Comparison of ENCODE assay signal across 30 cellular contexts in the genomic region with DNA sequence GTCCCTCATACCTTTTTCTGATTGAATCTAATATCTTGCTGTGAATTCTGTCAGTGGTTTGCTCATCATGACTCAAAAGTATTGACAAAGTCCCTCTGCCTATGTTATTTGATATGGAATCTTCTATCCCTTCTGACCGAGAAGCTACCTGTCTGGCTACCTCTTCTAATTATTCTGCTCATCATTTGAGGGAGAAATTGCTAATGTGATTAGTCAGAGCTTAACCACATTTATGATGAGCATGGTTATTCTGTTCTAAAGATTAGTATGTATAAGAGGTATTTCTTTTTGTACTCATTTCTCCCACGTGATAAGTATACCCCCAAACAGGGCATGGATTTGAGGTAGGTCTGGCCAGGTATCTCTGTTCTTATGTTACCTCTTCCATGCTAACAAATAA.
"Had no signal": no experiment of that assay in that cellular context is flagged by ENCODE, and none has a peak within 500 bp of the region (broad histone marks: within the 10 kb centered on the region; RNA-seq: fewer than 3 reads in every experiment).

No MANE protein-coding gene starts in this region.

- H3K4me3 Mint-ChIP-seq: activated CD4-positive, alpha-beta memory T cell treated with anti-CD3 and anti-CD28 coated beads for 36 hours; activated CD4-positive, alpha-beta T cell treated with anti-CD3 and anti-CD28 coated beads for 36 hours; activated CD4-positive, alpha-beta T cell treated with anti-CD3 and anti-CD28 coated beads, Interleukin-2, amount 10 ng/mL, durations not matched to agents 24 days and 14 days; activated CD8-positive, alpha-beta memory T cell treated with anti-CD3 and anti-CD28 coated beads, Interleukin-2, amount 10 ng/mL, durations not matched to agents 7 days and 5 days; activated CD8-positive, alpha-beta T cell treated with anti-CD3 and anti-CD28 coated beads, Interleukin-2, amount 10 ng/mL, durations not matched to agents 7 days and 5 days; activated naive CD4-positive, alpha-beta T cell treated with anti-CD3 and anti-CD28 coated beads, Interleukin-2, amount 10 ng/mL, durations not matched to agents 7 days and 5 days; activated naive CD8-positive, alpha-beta T cell treated with anti-CD3 and anti-CD28 coated beads for 36 hours; activated naive CD8-positive, alpha-beta T cell treated with anti-CD3 and anti-CD28 coated beads, Interleukin-2, amount 50 U/mL, for 24 hours; activated T-helper 1 cell treated with anti-CD3 and anti-CD28 coated beads, Interleukin-12 subunit alpha, Interleukin-12 subunit beta, Interleukin-2, Interleukin-4 antibody, amounts not matched to agents 30 ng/mL and 10 ng/mL and 1 ng/mL, durations not matched to agents 14 hours and 24 hours and 36 hours; brain had no signal

- H3K27ac Mint-ChIP-seq: activated CD4-positive, alpha-beta memory T cell treated with anti-CD3 and anti-CD28 coated beads for 36 hours; activated CD4-positive, alpha-beta T cell treated with anti-CD3 and anti-CD28 coated beads for 36 hours; activated CD4-positive, alpha-beta T cell treated with anti-CD3 and anti-CD28 coated beads, Interleukin-2, amount 10 ng/mL, durations not matched to agents 24 days and 14 days; activated CD8-positive, alpha-beta memory T cell treated with anti-CD3 and anti-CD28 coated beads, Interleukin-2, amount 10 ng/mL, durations not matched to agents 7 days and 5 days; activated CD8-positive, alpha-beta T cell treated with anti-CD3 and anti-CD28 coated beads, Interleukin-2, amount 10 ng/mL, durations not matched to agents 7 days and 5 days; activated naive CD4-positive, alpha-beta T cell treated with anti-CD3 and anti-CD28 coated beads, Interleukin-2, amount 10 ng/mL, durations not matched to agents 7 days and 5 days; activated naive CD8-positive, alpha-beta T cell treated with anti-CD3 and anti-CD28 coated beads for 36 hours; activated naive CD8-positive, alpha-beta T cell treated with anti-CD3 and anti-CD28 coated beads, Interleukin-2, amount 50 U/mL, for 24 hours; activated T-helper 1 cell treated with anti-CD3 and anti-CD28 coated beads, Interleukin-12 subunit alpha, Interleukin-12 subunit beta, Interleukin-2, Interleukin-4 antibody, amounts not matched to agents 30 ng/mL and 10 ng/mL and 1 ng/mL, durations not matched to agents 14 hours and 24 hours and 36 hours; brain had no signal

- DNase-seq: activated CD4-positive, alpha-beta memory T cell treated with anti-CD3 and anti-CD28 coated beads for 36 hours; activated CD4-positive, alpha-beta T cell treated with anti-CD3 and anti-CD28 coated beads for 36 hours; activated CD4-positive, alpha-beta T cell treated with anti-CD3 and anti-CD28 coated beads, Interleukin-2, amount 10 ng/mL, durations not matched to agents 24 days and 14 days; activated CD4-positive, CD25-positive, alpha-beta regulatory T cell; activated CD4-positive, CD25-positive, alpha-beta regulatory T cell treated with anti-CD3 and anti-CD28 coated beads, Interleukin-2, amount 50 U/mL, for 72 hours; activated CD8-positive, alpha-beta memory T cell treated with anti-CD3 and anti-CD28 coated beads, Interleukin-2, amount 10 ng/mL, durations not matched to agents 7 days and 5 days; activated CD8-positive, alpha-beta memory T cell treated with anti-CD3 and anti-CD28 coated beads, Interleukin-2, amount 50 U/mL, for 4 hours; activated CD8-positive, alpha-beta T cell treated with anti-CD3 and anti-CD28 coated beads, Interleukin-2, amount 10 ng/mL, durations not matched to agents 7 days and 5 days; activated gamma-delta T cell; activated naive CD4-positive, alpha-beta T cell; activated naive CD4-positive, alpha-beta T cell treated with anti-CD3 and anti-CD28 coated beads, Interleukin-2, amount 10 ng/mL, durations not matched to agents 7 days and 5 days; activated naive CD8-positive, alpha-beta T cell treated with anti-CD3 and anti-CD28 coated beads for 36 hours; activated naive CD8-positive, alpha-beta T cell treated with anti-CD3 and anti-CD28 coated beads, Interleukin-2, amount 50 U/mL, for 24 hours; activated T-cell treated with anti-CD3 and anti-CD28 coated beads, Interleukin-2, amount 50 U/mL, for 1 hour; activated T-cell treated with anti-CD3 and anti-CD28 coated beads, Interleukin-2, amount 50 U/mL, for 48 hours; adrenal gland; amygdala; aorta; caudate nucleus; colonic mucosa; effector CD8-positive, alpha-beta T cell; foreskin fibroblast; gastrocnemius medialis; glutamatergic neuron; heart left ventricle; T-helper 2 cell had no signal

- H3K4me1 Mint-ChIP-seq: activated CD4-positive, alpha-beta T cell treated with anti-CD3 and anti-CD28 coated beads for 36 hours; activated CD4-positive, alpha-beta T cell treated with anti-CD3 and anti-CD28 coated beads, Interleukin-2, amount 10 ng/mL, durations not matched to agents 24 days and 14 days; activated CD8-positive, alpha-beta memory T cell treated with anti-CD3 and anti-CD28 coated beads, Interleukin-2, amount 10 ng/mL, durations not matched to agents 7 days and 5 days; activated naive CD4-positive, alpha-beta T cell treated with anti-CD3 and anti-CD28 coated beads, Interleukin-2, amount 10 ng/mL, durations not matched to agents 7 days and 5 days; activated naive CD8-positive, alpha-beta T cell treated with anti-CD3 and anti-CD28 coated beads for 36 hours; activated naive CD8-positive, alpha-beta T cell treated with anti-CD3 and anti-CD28 coated beads, Interleukin-2, amount 50 U/mL, for 24 hours had no signal

- H3K36me3 ChIP-seq: adrenal gland, colonic mucosa, gastrocnemius medialis, heart left ventricle had no signal

- FAIRE-seq: endometrium, endothelial cell of umbilical vein had no signal

- H3K27me3 ChIP-seq: adrenal gland, colonic mucosa, gastrocnemius medialis, heart left ventricle had no signal

- H3K27me3 Mint-ChIP-seq: activated CD4-positive, alpha-beta memory T cell treated with anti-CD3 and anti-CD28 coated beads for 36 hours; activated CD4-positive, alpha-beta T cell treated with anti-CD3 and anti-CD28 coated beads for 36 hours; activated CD4-positive, alpha-beta T cell treated with anti-CD3 and anti-CD28 coated beads, Interleukin-2, amount 10 ng/mL, durations not matched to agents 24 days and 14 days; activated CD8-positive, alpha-beta memory T cell treated with anti-CD3 and anti-CD28 coated beads, Interleukin-2, amount 10 ng/mL, durations not matched to agents 7 days and 5 days; activated naive CD4-positive, alpha-beta T cell treated with anti-CD3 and anti-CD28 coated beads, Interleukin-2, amount 10 ng/mL, durations not matched to agents 7 days and 5 days; activated naive CD8-positive, alpha-beta T cell treated with anti-CD3 and anti-CD28 coated beads for 36 hours; activated naive CD8-positive, alpha-beta T cell treated with anti-CD3 and anti-CD28 coated beads, Interleukin-2, amount 50 U/mL, for 24 hours; brain had no signal

- H3K36me3 Mint-ChIP-seq: activated CD4-positive, alpha-beta memory T cell treated with anti-CD3 and anti-CD28 coated beads for 36 hours; activated CD8-positive, alpha-beta memory T cell treated with anti-CD3 and anti-CD28 coated beads, Interleukin-2, amount 10 ng/mL, durations not matched to agents 7 days and 5 days; activated naive CD4-positive, alpha-beta T cell treated with anti-CD3 and anti-CD28 coated beads, Interleukin-2, amount 10 ng/mL, durations not matched to agents 7 days and 5 days; activated naive CD8-positive, alpha-beta T cell treated with anti-CD3 and anti-CD28 coated beads for 36 hours; brain had no signal

- H3K4me1 ChIP-seq: adrenal gland, colonic mucosa, gastrocnemius medialis, heart left ventricle had no signal

- H3K9me3 Mint-ChIP-seq: activated CD4-positive, alpha-beta memory T cell treated with anti-CD3 and anti-CD28 coated beads for 36 hours; activated CD4-positive, alpha-beta T cell treated with anti-CD3 and anti-CD28 coated beads, Interleukin-2, amount 10 ng/mL, durations not matched to agents 24 days and 14 days; activated naive CD4-positive, alpha-beta T cell treated with anti-CD3 and anti-CD28 coated beads, Interleukin-2, amount 10 ng/mL, durations not matched to agents 7 days and 5 days; activated naive CD8-positive, alpha-beta T cell treated with anti-CD3 and anti-CD28 coated beads for 36 hours; activated naive CD8-positive, alpha-beta T cell treated with anti-CD3 and anti-CD28 coated beads, Interleukin-2, amount 50 U/mL, for 24 hours; activated T-helper 1 cell treated with anti-CD3 and anti-CD28 coated beads, Interleukin-12 subunit alpha, Interleukin-12 subunit beta, Interleukin-2, Interleukin-4 antibody, amounts not matched to agents 30 ng/mL and 10 ng/mL and 1 ng/mL, durations not matched to agents 14 hours and 24 hours and 36 hours had no signal

- H3K27ac ChIP-seq: adrenal gland, colonic mucosa, gastrocnemius medialis, heart left ventricle had no signal

- H3K9me3 ChIP-seq: adrenal gland, colonic mucosa, gastrocnemius medialis, heart left ventricle had no signal

- H3K4me3 ChIP-seq: adrenal gland, colonic mucosa, gastrocnemius medialis, heart left ventricle had no signal
